21 cellular contexts compared by ENCODE assay signal in genomic region chr11:130223291-130223971, GRCh38.
A peak's percentile ranks its signal among the peaks of the same experiment; 100 is the strongest.
DNase-seq lines count a peak whose midpoint lies in the region; ATAC-seq, FAIRE-seq and TF ChIP-seq lines count a peak whose summit lies in the region.
"Had no signal": no experiment of that assay in that cellular context is flagged by ENCODE, and none has a peak within 500 bp of the region (broad histone marks: within the 10 kb centered on the region; RNA-seq: fewer than 3 reads in every experiment).

No MANE protein-coding gene starts in this region.

- peaks cover 12% of the 10 kb centered on the region for H3K9me3 Mint-ChIP-seq in astrocyte (ENCODE audit: unreplicated experiment)
- no peaks in the 10 kb centered on the region for H3K9me3 Mint-ChIP-seq in stimulated activated naive CD8-positive, alpha-beta T cell treated with anti-CD3 and anti-CD28 coated beads, Interleukin-15, amount 100 ng/mL, for 72 hours
- H3K9me3 Mint-ChIP-seq in H9 = no peaks in the 10 kb centered on the region

- H3K36me3 ChIP-seq in left ventricle myocardium inferior (no peaks in the 10 kb centered on the region), astrocyte (ENCODE audit: insufficient read depth, low read length) (no peaks in the 10 kb centered on the region), lower lobe of right lung (peaks cover 1% of the 10 kb centered on the region)
- H3K36me3 ChIP-seq: breast epithelium, WERI-Rb-1 had no signal

- DNase-seq in Right ventricle myocardium superior = no peak
- no peak for DNase-seq in left ventricle myocardium inferior
- DNase-seq in astrocyte (ENCODE audit: low read depth) = peak; percentile 14
- DNase-seq in lower lobe of right lung = peak; percentile 54
- DNase-seq in stimulated activated naive CD8-positive, alpha-beta T cell treated with anti-CD3 and anti-CD28 coated beads, Interleukin-15, amount 100 ng/mL, for 72 hours = no peak
- no peak for DNase-seq in mesenteric fat pad (ENCODE audit: low spot score)
- DNase-seq in kidney tubule cell (ENCODE audit: low spot score) = no peak
- DNase-seq in H9 = no peak
- DNase-seq: activated naive CD4-positive, alpha-beta T cell treated with Interleukin-2 at 50 U/mL for 16 hours; Calu3; glutamatergic neuron; NCI-H187 treated with DMSO at 0.1 percent for 48 hours; NCI-H446; NK-92 treated with Interleukin-12 subunit alpha and Interleukin-12 subunit beta, amount 100 ng/mL, for 24 hours; nucleus accumbens; stimulated activated CD4-positive, alpha-beta T cell treated with anti-CD3 and anti-CD28 coated beads, Interleukin-2, amount 100 ng/mL, for 24 hours; testis; WERI-Rb-1 had no signal

- H4K5ac ChIP-seq in H9 (ENCODE audit: insufficient read length, low read depth, low read length) = no peak overlapping the region

- H2BK12ac ChIP-seq in H9 (ENCODE audit: insufficient read length, low read depth, low read length) = no peak overlapping the region

- no peak overlapping the region for H3K23ac ChIP-seq in H9 (ENCODE audit: insufficient read length, low read depth, low read length)

- no peaks in the 10 kb centered on the region for H3K23me2 ChIP-seq in H9 (ENCODE audit: insufficient read length, low read depth, low read length, poor library complexity, severe bottlenecking)

- peak; percentile 52 for ATAC-seq in Right ventricle myocardium superior (ENCODE audit: poor library complexity)
- ATAC-seq in lower lobe of right lung = peak; percentile 68 to 84
- ATAC-seq in stimulated activated naive CD8-positive, alpha-beta T cell treated with anti-CD3 and anti-CD28 coated beads, Interleukin-15, amount 100 ng/mL, for 72 hours = peak; percentile 61

- H3K18ac ChIP-seq in H9 (ENCODE audit: insufficient read length, low read depth, low read length) = no peak overlapping the region

- H2BK20ac ChIP-seq in H9 (ENCODE audit: low read depth, low read length, poor library complexity, severe bottlenecking) = no peak overlapping the region

- no peak overlapping the region for H2BK120ac ChIP-seq in H9 (ENCODE audit: low read depth, low read length, poor library complexity, severe bottlenecking)

- H3K4ac ChIP-seq in H9 (ENCODE audit: low read depth, low read length) = no peak overlapping the region

- H2AFZ ChIP-seq in astrocyte (ENCODE audit: low read depth, low read length) (no peak overlapping the region), H9 (ENCODE audit: low read length) (no peak overlapping the region)

- peaks cover 4% of the 10 kb centered on the region for H3K36me3 Mint-ChIP-seq in astrocyte (ENCODE audit: low read depth, unreplicated experiment)
- H3K36me3 Mint-ChIP-seq in H9 (ENCODE audit: insufficient read depth in 1 of 3, low read depth in 3 of 3) = peaks cover 0 to 5% (median 0%) of the 10 kb centered on the region in 3 experiments; a peak in 2 of 7 replicates

- no peak overlapping the region for H3K4me3 ChIP-seq in left ventricle myocardium inferior
- no peak overlapping the region for H3K4me3 ChIP-seq in astrocyte (ENCODE audit: insufficient read depth, low read depth, low read length)
- no peak overlapping the region for H3K4me3 ChIP-seq in lower lobe of right lung
- H3K4me3 ChIP-seq: breast epithelium, testis had no signal

- H2BK5ac ChIP-seq in H9 (ENCODE audit: insufficient read length, low read length) = no peak overlapping the region

- no peaks in the 10 kb centered on the region for H3K79me1 ChIP-seq in H9 (ENCODE audit: insufficient read depth, low read depth, low read length, poor library complexity, severe bottlenecking)

- TF ChIP-seq CTCF in left ventricle myocardium inferior (IDR thresholded peaks at IDR 0.05; ENCODE audit: borderline replicate concordance) = no peak
- TF ChIP-seq CTCF in astrocyte (IDR thresholded peaks at IDR 0.05; ENCODE audit: insufficient read depth, low read depth, low read length) = no peak
- no peak for TF ChIP-seq CTCF in lower lobe of right lung (IDR thresholded peaks at IDR 0.05)
- TF ChIP-seq CTCF in H9 (conservative IDR thresholded peaks at IDR 0.05) = no peak

- H3K4me1 Mint-ChIP-seq in astrocyte (ENCODE audit: low read depth, unreplicated experiment) (no peaks in the 10 kb centered on the region), H9 (no peaks in the 10 kb centered on the region)
- H3K4me1 Mint-ChIP-seq in stimulated activated naive CD8-positive, alpha-beta T cell treated with anti-CD3 and anti-CD28 coated beads, Interleukin-15, amount 100 ng/mL, for 72 hours = peaks cover 19% of the 10 kb centered on the region

- H3K4me3 Mint-ChIP-seq in astrocyte (ENCODE audit: unreplicated experiment) (no peak overlapping the region), H9 (no peak overlapping the region)
- H3K4me3 Mint-ChIP-seq in stimulated activated naive CD8-positive, alpha-beta T cell treated with anti-CD3 and anti-CD28 coated beads, Interleukin-15, amount 100 ng/mL, for 72 hours = no peak overlapping the region

- H2AK5ac ChIP-seq in H9 (ENCODE audit: insufficient read length, low read length) = no peak overlapping the region

- H3K9ac ChIP-seq in astrocyte (ENCODE audit: low read length) (no peak overlapping the region), H9 (ENCODE audit: extremely low read depth, insufficient read length, low read length) (no peak overlapping the region)

- H3K27me3 ChIP-seq in left ventricle myocardium inferior (ENCODE audit: low read depth) (no peaks in the 10 kb centered on the region), astrocyte (ENCODE audit: insufficient read depth, low read length) (no peaks in the 10 kb centered on the region), lower lobe of right lung (ENCODE audit: low read depth) (no peaks in the 10 kb centered on the region), H9 (ENCODE audit: insufficient read depth, low read length) (no peaks in the 10 kb centered on the region)
- H3K27me3 ChIP-seq: breast epithelium, testis had no signal

- H3K27me3 Mint-ChIP-seq in astrocyte (ENCODE audit: low read depth, unreplicated experiment) (peaks cover 16% of the 10 kb centered on the region), H9 (ENCODE audit: low read depth) (no peaks in the 10 kb centered on the region)
- no peaks in the 10 kb centered on the region for H3K27me3 Mint-ChIP-seq in stimulated activated naive CD8-positive, alpha-beta T cell treated with anti-CD3 and anti-CD28 coated beads, Interleukin-15, amount 100 ng/mL, for 72 hours

- no peak overlapping the region for H3K14ac ChIP-seq in H9 (ENCODE audit: insufficient read depth, low read length)

- H3K79me2 ChIP-seq in astrocyte (ENCODE audit: insufficient read depth, low read length) (no peaks in the 10 kb centered on the region), H9 (ENCODE audit: insufficient read depth, low read length) (no peaks in the 10 kb centered on the region)

- H2BK15ac ChIP-seq in H9 (ENCODE audit: low read depth, low read length) = no peak overlapping the region

- H4K20me1 ChIP-seq in astrocyte (ENCODE audit: insufficient read depth, low read length) (no peaks in the 10 kb centered on the region), H9 (ENCODE audit: control insufficient read depth, insufficient read depth, insufficient read length) (peaks cover 2% of the 10 kb centered on the region)

- no peak overlapping the region for H3K56ac ChIP-seq in H9 (ENCODE audit: insufficient read length, low read depth, low read length)

- H3K9me3 ChIP-seq in left ventricle myocardium inferior (replicated peaks) (no peaks in the 10 kb centered on the region), astrocyte (ENCODE audit: insufficient read depth, low read depth, low read length) (no peaks in the 10 kb centered on the region), lower lobe of right lung (no peaks in the 10 kb centered on the region), H9 (ENCODE audit: control insufficient read depth, low read depth, low read length) (no peaks in the 10 kb centered on the region)
- H3K9me3 ChIP-seq: breast epithelium, testis had no signal

- H4K8ac ChIP-seq in H9 (replicated peaks; ENCODE audit: insufficient read length, low read depth, low read length) = no peak overlapping the region

- no peak overlapping the region for H4K91ac ChIP-seq in H9 (ENCODE audit: insufficient read length, low read depth, low read length)

- no peak overlapping the region for H3K4me2 ChIP-seq in astrocyte (ENCODE audit: low read length)
- no peak overlapping the region for H3K4me2 ChIP-seq in H9 (ENCODE audit: insufficient read depth, insufficient read length, low read length)

- no peak overlapping the region for H3T11ph ChIP-seq in H9 (ENCODE audit: low read length)

- H3K27ac Mint-ChIP-seq in astrocyte (ENCODE audit: unreplicated experiment) (no peak overlapping the region), H9 (peak overlapping the region in 1 of 3 experiments; percentile 87; a peak in 1 of 7 replicates)
- no peak overlapping the region for H3K27ac Mint-ChIP-seq in stimulated activated naive CD8-positive, alpha-beta T cell treated with anti-CD3 and anti-CD28 coated beads, Interleukin-15, amount 100 ng/mL, for 72 hours

- H3K4me1 ChIP-seq in left ventricle myocardium inferior (no peaks in the 10 kb centered on the region), astrocyte (ENCODE audit: insufficient read depth, low read length) (no peaks in the 10 kb centered on the region), lower lobe of right lung (no peaks in the 10 kb centered on the region), H9 (ENCODE audit: insufficient read depth, low read length) (no peaks in the 10 kb centered on the region)
- H3K4me1 ChIP-seq: breast epithelium, testis had no signal

- intact Hi-C loops in Right ventricle myocardium superior (cut with DNase I) (no loop called here), left ventricle myocardium inferior (cut with micrococcal nuclease) (no loop called here), lower lobe of right lung (cut with DNase I) (no loop called here)

- H3K27ac ChIP-seq in left ventricle myocardium inferior (replicated peaks) = no peak overlapping the region
- no peak overlapping the region for H3K27ac ChIP-seq in astrocyte (ENCODE audit: low read depth, low read length)
- no peak overlapping the region for H3K27ac ChIP-seq in lower lobe of right lung
- no peak overlapping the region for H3K27ac ChIP-seq in H9 (ENCODE audit: insufficient read length, low read depth, low read length)
- H3K27ac ChIP-seq: breast epithelium, testis, WERI-Rb-1 had no signal

- no CpG with 5 or more reads among the region's 12 CpGs for WGBS in H9 (ENCODE audit: extremely low coverage, insufficient read length, low lambda C conversion rate)

- FAIRE-seq in astrocyte (lab: Jason Lieb, UNC) = no peak
- FAIRE-seq: G401.6, GM12891 had no signal

Comparison
In these comparisons a context has a peak if more than half of its experiments do, and no peak if none do; other contexts are left out.
1. DNase-seq: peak in astrocyte (single experiment) and lower lobe of right lung (single experiment); none in Right ventricle myocardium superior (single experiment), left ventricle myocardium inferior (single experiment), stimulated activated naive CD8-positive, alpha-beta T cell treated with anti-CD3 and anti-CD28 coated beads, Interleukin-15, amount 100 ng/mL, for 72 hours (0 of 2), mesenteric fat pad (single experiment), kidney tubule cell (single experiment) and H9 (single experiment).
2. Peak in every context shown above with its lines, with median percentiles within 50 percentile points of each other: ATAC-seq.